In the genomic region with DNA sequence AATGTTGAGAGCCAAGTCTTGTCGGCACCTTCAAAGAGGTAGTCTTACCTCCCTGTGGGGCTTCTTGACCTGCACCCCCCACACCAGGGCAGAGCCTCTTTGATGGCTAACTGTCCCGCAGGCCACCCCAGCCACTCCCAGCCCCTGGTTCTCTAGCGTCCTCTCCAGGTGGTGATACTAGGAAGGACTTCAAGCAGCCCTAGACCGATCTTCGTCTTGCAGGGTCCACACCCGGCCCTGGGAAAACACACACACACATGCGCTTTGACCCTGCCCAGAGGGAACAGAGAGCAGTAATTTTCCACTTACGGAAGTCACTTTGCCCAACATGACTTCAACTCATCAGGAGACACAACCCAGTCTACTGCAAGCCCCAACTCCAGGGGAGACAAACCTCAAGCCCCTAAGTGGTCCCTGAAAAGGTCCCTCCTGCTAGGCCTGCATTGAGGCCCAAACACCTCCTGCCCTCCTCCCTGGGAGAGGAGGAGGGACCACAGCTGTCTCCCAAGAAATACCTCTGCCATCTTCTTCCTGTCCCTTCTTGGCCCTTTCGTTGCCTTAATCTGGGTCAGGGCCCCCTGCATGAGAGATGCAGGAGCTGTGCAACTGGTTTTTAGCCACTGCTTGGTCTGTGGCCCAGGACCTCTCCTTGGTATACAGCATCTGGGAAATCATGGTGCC, we compare ENCODE assay signal across 21 cellular contexts. TPM values are rescaled to one million over a fixed set of nuclear protein-coding genes. Genes with fewer than 3 reads are reported as not detected.
DNase-seq lines count a peak whose midpoint lies in the region; ATAC-seq, FAIRE-seq and TF ChIP-seq lines count a peak whose summit lies in the region.
"Had no signal": no experiment of that assay in that cellular context is flagged by ENCODE, and none has a peak within 500 bp of the region (broad histone marks: within the 10 kb centered on the region; RNA-seq: fewer than 3 reads in every experiment).

No MANE protein-coding gene starts in this region.

- peaks cover 22% of the 10 kb centered on the region for H3K4me1 Mint-ChIP-seq in WTC11
- H3K4me1 Mint-ChIP-seq: CD4-positive, alpha-beta memory T cell; IgD-negative memory B cell had no signal

- DNase-seq in HepG2 (ENCODE audit: low spot score) = peak; percentile 53
- DNase-seq in right lobe of liver = no peak
- DNase-seq in WTC11 (ENCODE audit: low spot score) = no peak
- peak; percentile 38 for DNase-seq in islet precursor cell
- DNase-seq in thyroid gland = peak; percentile 14
- no peak for DNase-seq in activated gamma-delta T cell treated with Interleukin-2 at 50 U/mL for 16 hours
- DNase-seq in body of pancreas = no peak
- DNase-seq: 8988T; CD4-positive, alpha-beta memory T cell; DMS153; DND-41; GDM1; GOT3; H9; HFFc6 had no signal

- BruUV-seq in HepG2 (replicated peaks; lab: Mats Ljungman, UMichigan) = no TSS peak

- TF ChIP-seq RAD21 in HepG2 (CRISPR knock-in tag; IDR thresholded peaks at IDR 0.05) = no peak

- H3K27ac Mint-ChIP-seq in WTC11 = no peak overlapping the region
- H3K27ac Mint-ChIP-seq: CD4-positive, alpha-beta memory T cell; HFFc6; IgD-negative memory B cell had no signal

- H2AFZ ChIP-seq in HepG2 (ENCODE audit: low read length) = peak overlapping the region; percentile 18

- H3K36me3 ChIP-seq in HepG2 (replicated peaks in 1 of 2; ENCODE audit: control insufficient read depth in 1 of 2, insufficient read depth in 2 of 2, low read length in 2 of 2) (no peaks in the 10 kb centered on the region), right lobe of liver (no peaks in the 10 kb centered on the region), thyroid gland (no peaks in the 10 kb centered on the region), body of pancreas (replicated peaks in 1 of 2; ENCODE audit: insufficient read depth in 1 of 2, low read depth in 2 of 2) (no peaks in the 10 kb centered on the region)

- H3K4me3 ChIP-seq in HepG2 (replicated peaks in 1 of 3; ENCODE audit: insufficient read depth in 1 of 3, low read depth in 2 of 3, low read length in 3 of 3) = peak overlapping the region in 1 of 3 experiments; percentile 11; a peak in 1 of 6 replicates
- no peak overlapping the region for H3K4me3 ChIP-seq in right lobe of liver
- no peak overlapping the region for H3K4me3 ChIP-seq in thyroid gland (replicated peaks in 1 of 3)
- H3K4me3 ChIP-seq in body of pancreas = no peak overlapping the region

- H3K9me3 Mint-ChIP-seq in WTC11 = no peaks in the 10 kb centered on the region
- H3K9me3 Mint-ChIP-seq: CD4-positive, alpha-beta memory T cell; H9; HFFc6; IgD-negative memory B cell had no signal

- in situ Hi-C loops in HepG2 (cut with HindIII; ENCODE audit: extremely low pct_ligation_motif_present, low pct_unique_long_range_greater_than_20kb) = no loop called here

- no peaks in the 10 kb centered on the region for H3K36me3 Mint-ChIP-seq in WTC11
- H3K36me3 Mint-ChIP-seq: CD4-positive, alpha-beta memory T cell had no signal

- ATAC-seq in HepG2 = peak; percentile 15
- ATAC-seq in right lobe of liver = no peak
- no peak for ATAC-seq in WTC11
- no peak for ATAC-seq in HG03097 (IDR thresholded peaks at IDR 0.05; ENCODE audit: low FRiP score, unreplicated experiment)
- ATAC-seq in body of pancreas = no peak

- no peak for TF ChIP-seq POLR2A in HepG2 (IDR thresholded peaks at IDR 0.05; ENCODE audit: insufficient read depth in 1 of 2, low read depth in 2 of 2, low read length in 2 of 2)
- TF ChIP-seq POLR2A in right lobe of liver (IDR thresholded peaks at IDR 0.05) = no peak
- TF ChIP-seq POLR2A in thyroid gland (IDR thresholded peaks at IDR 0.05) = no peak
- TF ChIP-seq POLR2A in body of pancreas (IDR thresholded peaks at IDR 0.05) = no peak

- intact Hi-C loops in HepG2 (cut with micrococcal nuclease; ENCODE audit: unreplicated experiment) (no loop called here), right lobe of liver (cut with DNase I) (loop anchor here (10.0 kb wide), 2 partner anchors 175 to 365 kb away; no protein-coding TSS in a partner anchor), thyroid gland (cut with DNase I) (no loop called here), body of pancreas (cut with DNase I) (no loop called here)

- H3K27me3 ChIP-seq in HepG2 (ENCODE audit: control insufficient read depth in 1 of 2, insufficient read depth in 2 of 2, low read length in 2 of 2) = peaks cover 6 to 17% of the 10 kb centered on the region in 2 experiments; a peak in 3 of 5 replicates
- no peaks in the 10 kb centered on the region for H3K27me3 ChIP-seq in right lobe of liver
- H3K27me3 ChIP-seq in thyroid gland = no peaks in the 10 kb centered on the region
- no peaks in the 10 kb centered on the region for H3K27me3 ChIP-seq in body of pancreas

- TF ChIP-seq EP300 in HepG2 (IDR thresholded peaks at IDR 0.05; ENCODE audit: low read depth in 2 of 2, low read length in 2 of 2) (peak in 1 of 2 experiments; percentile 80; a peak in 2 of 4 replicates), HepG2 (CRISPR knock-in tag; IDR thresholded peaks at IDR 0.05; ENCODE audit: borderline replicate concordance) (peak; percentile 27; the same call in 1 of the 2 replicates)

- H3K9me3 ChIP-seq in HepG2 (ENCODE audit: low read length) = no peaks in the 10 kb centered on the region
- no peaks in the 10 kb centered on the region for H3K9me3 ChIP-seq in right lobe of liver
- H3K9me3 ChIP-seq in thyroid gland = no peaks in the 10 kb centered on the region
- H3K9me3 ChIP-seq in body of pancreas = no peaks in the 10 kb centered on the region

- no peaks in the 10 kb centered on the region for H3K79me2 ChIP-seq in HepG2 (ENCODE audit: insufficient read depth, low read length)

- no peak overlapping the region for H3K9ac ChIP-seq in HepG2 (ENCODE audit: insufficient read depth, low read depth, low read length)

- H3K27ac ChIP-seq in HepG2 (ENCODE audit: extremely low read length, insufficient read depth, low read length) = no peak overlapping the region
- H3K27ac ChIP-seq in right lobe of liver = no peak overlapping the region
- H3K27ac ChIP-seq in thyroid gland = peak overlapping the region in 1 of 3 donors; percentile 44
- no peak overlapping the region for H3K27ac ChIP-seq in body of pancreas
- H3K27ac ChIP-seq: C4-2B, HL-60 had no signal

- CTCF ChIA-PET in HepG2 (lab: Yijun Ruan, JAX; ENCODE audit: low intra/inter-chr PET ratio, low total read pairs) = no interaction called here
- CTCF ChIA-PET in WTC11 (lab: Charles Lee) = interaction anchor here (1.0 to 1.7 kb wide), 2 partner anchors 12 to 19 kb away, joined by 3 to 5 read pairs; no protein-coding TSS in a partner anchor

- peak; percentile 88 for FAIRE-seq in HepG2 (lab: Jason Lieb, UNC)
- FAIRE-seq: D721Med, GM19239 had no signal

- H3K4me2 ChIP-seq in HepG2 (ENCODE audit: low read depth, low read length) = peak overlapping the region; percentile 58

- H4K20me1 ChIP-seq in HepG2 (ENCODE audit: insufficient read depth, low read length) = no peaks in the 10 kb centered on the region

- TF ChIP-seq CTCF in HepG2 (CRISPR knock-in tag; IDR thresholded peaks at IDR 0.05) (peak; percentile 53), right lobe of liver (IDR thresholded peaks at IDR 0.05) (no peak), WTC11 (IDR thresholded peaks at IDR 0.05) (no peak), thyroid gland (IDR thresholded peaks at IDR 0.05) (no peak), body of pancreas (IDR thresholded peaks at IDR 0.05) (no peak)

- no peaks in the 10 kb centered on the region for H3K27me3 Mint-ChIP-seq in WTC11 (ENCODE audit: low read depth)

- H3K4me3 Mint-ChIP-seq in WTC11 = no peak overlapping the region
- H3K4me3 Mint-ChIP-seq: CD4-positive, alpha-beta memory T cell; H9; HFFc6; IgD-negative memory B cell had no signal

- 17% methylated on average over 9 of the region's 9 CpGs for WGBS in HepG2 (ENCODE audit: low lambda C conversion rate)
- 67% methylated on average over 5 of the region's 9 CpGs for WGBS in right lobe of liver (ENCODE audit: insufficient coverage, low coverage, low lambda C conversion rate, missing lambda C conversion rate)
- 76 to 83% methylated on average over 9 of the region's 9 CpGs for WGBS in thyroid gland, 2 donors
- 62 to 68% methylated on average over 9 of the region's 9 CpGs for WGBS in body of pancreas, 2 donors

- POLR2A ChIA-PET in HepG2 (lab: Yijun Ruan, JAX) = no interaction called here
- POLR2A ChIA-PET in WTC11 (lab: Charles Lee) = no interaction called here

- peaks cover 96% of the 10 kb centered on the region for H3K4me1 ChIP-seq in HepG2 (ENCODE audit: insufficient read depth, low read length)
- no peaks in the 10 kb centered on the region for H3K4me1 ChIP-seq in right lobe of liver
- peaks cover 16 to 24% of the 10 kb centered on the region in 2 donors for H3K4me1 ChIP-seq in thyroid gland
- peaks cover 17% of the 10 kb centered on the region for H3K4me1 ChIP-seq in body of pancreas

RNA-seq across cellular contexts. Expression of gene BPIFB1, which starts 2.9 kb away (rescaled TPM):
- total RNA-seq in HepG2 (2016; rRNA removed; fragmentation: Illumina TruSeq; extraction: Trizol) = 0.18 and 0.82 TPM in 2 replicates
- total RNA-seq in HepG2 (2016; cell fraction: cytosol; rRNA removed; fragmentation: Illumina TruSeq; extraction: Trizol; ENCODE audit: low read depth) = 0.18 TPM in 1 of 2 replicates, not detected in the other
- total RNA-seq in HepG2 (2016; cell fraction: insoluble cytoplasmic fraction; rRNA removed; fragmentation: Illumina TruSeq; extraction: Trizol) = 0.34 and 0.56 TPM in 2 replicates
- total RNA-seq in HepG2 (2016; cell fraction: membrane; rRNA removed; fragmentation: Illumina TruSeq; extraction: Trizol) = 0.28 TPM in 2 replicates
- total RNA-seq in HepG2 (2016; cell fraction: nucleus; rRNA removed; fragmentation: Illumina TruSeq; extraction: Trizol) = 0.59 and 0.75 TPM in 2 replicates
- 4.4 and 9.2 TPM in 2 replicates for polyA plus RNA-seq in HepG2 (2011; rRNA removed)
- 3.2 and 5.0 TPM in 2 replicates for polyA plus RNA-seq in HepG2 (2011; cell fraction: cytosol; rRNA removed)
- polyA plus RNA-seq in HepG2 (2011; cell fraction: nucleus; rRNA removed) = 5.1 and 7.3 TPM in 2 replicates
- 7.9 and 12.0 TPM in 2 replicates for polyA plus RNA-seq in HepG2 (2012)
- 0.26 and 0.36 TPM in 2 replicates for polyA plus RNA-seq in HepG2 (2016; cell fraction: cytosol; fragmentation: Illumina TruSeq; extraction: Trizol; ENCODE audit: low read depth)
- polyA plus RNA-seq in HepG2 (2016; cell fraction: insoluble cytoplasmic fraction; fragmentation: Illumina TruSeq; extraction: Trizol; ENCODE audit: low read depth) = 0.54 and 0.91 TPM in 2 replicates
- 0.17 and 0.40 TPM in 2 replicates for polyA plus RNA-seq in HepG2 (2016; cell fraction: membrane; fragmentation: Illumina TruSeq; extraction: Trizol; ENCODE audit: low read depth)
- 0.97 and 1.00 TPM in 2 replicates for polyA plus RNA-seq in HepG2 (2016; cell fraction: nucleus; fragmentation: Illumina TruSeq; extraction: Trizol; ENCODE audit: insufficient read depth, low read depth)
- polyA minus RNA-seq in HepG2 (2011; rRNA and poly(A)+ RNA removed; ENCODE audit: low replicate concordance) = 3.7 TPM in 1 of 2 replicates, not detected in the other
- polyA minus RNA-seq in HepG2 (2011; cell fraction: cytosol; rRNA and poly(A)+ RNA removed) = 0.44 and 1.6 TPM in 2 replicates
- 1.7 and 2.0 TPM in 2 replicates for polyA minus RNA-seq in HepG2 (2011; cell fraction: nucleus; rRNA and poly(A)+ RNA removed)
- total RNA-seq in right lobe of liver = not detected
- total RNA-seq in WTC11 (2021) = 0.09 to 0.11 TPM in 2 of 3 replicates, not detected in the other
- total RNA-seq in thyroid gland = not detected
- not detected for total RNA-seq in body of pancreas
- total RNA-seq: CD4-positive, alpha-beta memory T cell; H9; HFFc6 had no signal
- polyA plus RNA-seq: CD4-positive, alpha-beta memory T cell; IgD-negative memory B cell had no signal

RNA-seq across cellular contexts. Expression of gene BPIFA1, which starts 44.3 kb away (rescaled TPM):
- not detected in 2 replicates for total RNA-seq in HepG2 (2016; rRNA removed; fragmentation: Illumina TruSeq; extraction: Trizol)
- not detected in 2 replicates for total RNA-seq in HepG2 (2016; cell fraction: cytosol; rRNA removed; fragmentation: Illumina TruSeq; extraction: Trizol; ENCODE audit: low read depth)
- total RNA-seq in HepG2 (2016; cell fraction: insoluble cytoplasmic fraction; rRNA removed; fragmentation: Illumina TruSeq; extraction: Trizol) = not detected in 2 replicates
- not detected in 2 replicates for total RNA-seq in HepG2 (2016; cell fraction: membrane; rRNA removed; fragmentation: Illumina TruSeq; extraction: Trizol)
- not detected in 2 replicates for total RNA-seq in HepG2 (2016; cell fraction: nucleus; rRNA removed; fragmentation: Illumina TruSeq; extraction: Trizol)
- polyA plus RNA-seq in HepG2 (2011; rRNA removed) = not detected in 2 replicates
- not detected in 2 replicates for polyA plus RNA-seq in HepG2 (2011; cell fraction: cytosol; rRNA removed)
- not detected in 2 replicates for polyA plus RNA-seq in HepG2 (2011; cell fraction: nucleus; rRNA removed)
- polyA plus RNA-seq in HepG2 (2012) = not detected in 2 replicates
- not detected in 2 replicates for polyA plus RNA-seq in HepG2 (2016; cell fraction: cytosol; fragmentation: Illumina TruSeq; extraction: Trizol; ENCODE audit: low read depth)
- polyA plus RNA-seq in HepG2 (2016; cell fraction: insoluble cytoplasmic fraction; fragmentation: Illumina TruSeq; extraction: Trizol; ENCODE audit: low read depth) = not detected in 2 replicates
- polyA plus RNA-seq in HepG2 (2016; cell fraction: membrane; fragmentation: Illumina TruSeq; extraction: Trizol; ENCODE audit: low read depth) = not detected in 2 replicates
- not detected in 2 replicates for polyA plus RNA-seq in HepG2 (2016; cell fraction: nucleus; fragmentation: Illumina TruSeq; extraction: Trizol; ENCODE audit: insufficient read depth, low read depth)
- not detected in 2 replicates for polyA minus RNA-seq in HepG2 (2011; rRNA and poly(A)+ RNA removed; ENCODE audit: low replicate concordance)
- not detected in 2 replicates for polyA minus RNA-seq in HepG2 (2011; cell fraction: cytosol; rRNA and poly(A)+ RNA removed)
- polyA minus RNA-seq in HepG2 (2011; cell fraction: nucleus; rRNA and poly(A)+ RNA removed) = not detected in 2 replicates
- not detected for total RNA-seq in right lobe of liver
- not detected in 3 replicates for total RNA-seq in WTC11 (2021)
- total RNA-seq in thyroid gland = not detected
- total RNA-seq in body of pancreas = not detected
- total RNA-seq: CD4-positive, alpha-beta memory T cell; H9; HFFc6 had no signal
- polyA plus RNA-seq: CD4-positive, alpha-beta memory T cell; IgD-negative memory B cell had no signal

Comparison
In these comparisons a context has a peak if more than half of its experiments do, and no peak if none do; other contexts are left out.
1. DNase-seq: peak in HepG2 (single experiment), islet precursor cell (single experiment) and thyroid gland (2 of 2); none in right lobe of liver (0 of 3), WTC11 (single experiment), activated gamma-delta T cell treated with Interleukin-2 at 50 U/mL for 16 hours (single experiment) and body of pancreas (0 of 4).
2. intact Hi-C loops: an anchor here in right lobe of liver (10.0 kb wide); none called in HepG2, thyroid gland and body of pancreas.
3. Of the 50 proteins assayed by ChIP-seq in both HepG2 and WTC11: peak only in HepG2: CTCF, ELF4, FOXP4, HMGXB4, IRF2, MAX and 4 more; only in WTC11: none; in both: GABPB1; in neither: 38; mixed calls (peak in some experiments, not most) for 1.